2 cellular contexts compared by ENCODE assay signal in genomic region chr15:67750371-67750770, GRCh38.
TF ChIP-seq lines count a peak whose summit lies in the region.

No MANE protein-coding gene starts in this region.

TF ChIP-seq in GM23338, 12 proteins besides CTCF, POLR2A, EP300 and RAD21 (continued from another document):
- TF ChIP-seq, protein P1, sequence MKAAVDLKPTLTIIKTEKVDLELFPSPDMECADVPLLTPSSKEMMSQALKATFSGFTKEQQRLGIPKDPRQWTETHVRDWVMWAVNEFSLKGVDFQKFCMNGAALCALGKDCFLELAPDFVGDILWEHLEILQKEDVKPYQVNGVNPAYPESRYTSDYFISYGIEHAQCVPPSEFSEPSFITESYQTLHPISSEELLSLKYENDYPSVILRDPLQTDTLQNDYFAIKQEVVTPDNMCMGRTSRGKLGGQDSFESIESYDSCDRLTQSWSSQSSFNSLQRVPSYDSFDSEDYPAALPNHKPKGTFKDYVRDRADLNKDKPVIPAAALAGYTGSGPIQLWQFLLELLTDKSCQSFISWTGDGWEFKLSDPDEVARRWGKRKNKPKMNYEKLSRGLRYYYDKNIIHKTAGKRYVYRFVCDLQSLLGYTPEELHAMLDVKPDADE (IDR thresholded peaks at IDR 0.05): no peak
- TF ChIP-seq ZNF462 (CRISPR knock-in tag; IDR thresholded peaks at IDR 0.05): no peak
- no peak for TF ChIP-seq NANOG (IDR thresholded peaks at IDR 0.05; ENCODE audit: borderline replicate concordance)
- no peak for TF ChIP-seq EZH2 (IDR thresholded peaks at IDR 0.05; ENCODE audit: low read depth, unreplicated experiment)
- no peak for TF ChIP-seq CREB1 (CRISPR knock-in tag; IDR thresholded peaks at IDR 0.05; ENCODE audit: low read depth)
- no peak for TF ChIP-seq EZH2phosphoT487 (IDR thresholded peaks at IDR 0.05; ENCODE audit: unreplicated experiment)
- no peak for TF ChIP-seq POLR2AphosphoS5 (IDR thresholded peaks at IDR 0.05; ENCODE audit: low read depth)
- no peak for TF ChIP-seq STAT1 (IDR thresholded peaks at IDR 0.05; ENCODE audit: unreplicated experiment)

TF ChIP-seq in WTC11, 78 proteins besides CTCF, POLR2A, EP300 and RAD21 (continued from another document):
- TF ChIP-seq, protein P2, sequence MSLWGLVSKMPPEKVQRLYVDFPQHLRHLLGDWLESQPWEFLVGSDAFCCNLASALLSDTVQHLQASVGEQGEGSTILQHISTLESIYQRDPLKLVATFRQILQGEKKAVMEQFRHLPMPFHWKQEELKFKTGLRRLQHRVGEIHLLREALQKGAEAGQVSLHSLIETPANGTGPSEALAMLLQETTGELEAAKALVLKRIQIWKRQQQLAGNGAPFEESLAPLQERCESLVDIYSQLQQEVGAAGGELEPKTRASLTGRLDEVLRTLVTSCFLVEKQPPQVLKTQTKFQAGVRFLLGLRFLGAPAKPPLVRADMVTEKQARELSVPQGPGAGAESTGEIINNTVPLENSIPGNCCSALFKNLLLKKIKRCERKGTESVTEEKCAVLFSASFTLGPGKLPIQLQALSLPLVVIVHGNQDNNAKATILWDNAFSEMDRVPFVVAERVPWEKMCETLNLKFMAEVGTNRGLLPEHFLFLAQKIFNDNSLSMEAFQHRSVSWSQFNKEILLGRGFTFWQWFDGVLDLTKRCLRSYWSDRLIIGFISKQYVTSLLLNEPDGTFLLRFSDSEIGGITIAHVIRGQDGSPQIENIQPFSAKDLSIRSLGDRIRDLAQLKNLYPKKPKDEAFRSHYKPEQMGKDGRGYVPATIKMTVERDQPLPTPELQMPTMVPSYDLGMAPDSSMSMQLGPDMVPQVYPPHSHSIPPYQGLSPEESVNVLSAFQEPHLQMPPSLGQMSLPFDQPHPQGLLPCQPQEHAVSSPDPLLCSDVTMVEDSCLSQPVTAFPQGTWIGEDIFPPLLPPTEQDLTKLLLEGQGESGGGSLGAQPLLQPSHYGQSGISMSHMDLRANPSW (CRISPR knock-in tag; conservative IDR thresholded peaks at IDR 0.05; ENCODE audit: low read depth): no peak
- no peak for TF ChIP-seq ZNF396 (CRISPR knock-in tag; IDR thresholded peaks at IDR 0.05; ENCODE audit: borderline replicate concordance)
- TF ChIP-seq, protein P3, sequence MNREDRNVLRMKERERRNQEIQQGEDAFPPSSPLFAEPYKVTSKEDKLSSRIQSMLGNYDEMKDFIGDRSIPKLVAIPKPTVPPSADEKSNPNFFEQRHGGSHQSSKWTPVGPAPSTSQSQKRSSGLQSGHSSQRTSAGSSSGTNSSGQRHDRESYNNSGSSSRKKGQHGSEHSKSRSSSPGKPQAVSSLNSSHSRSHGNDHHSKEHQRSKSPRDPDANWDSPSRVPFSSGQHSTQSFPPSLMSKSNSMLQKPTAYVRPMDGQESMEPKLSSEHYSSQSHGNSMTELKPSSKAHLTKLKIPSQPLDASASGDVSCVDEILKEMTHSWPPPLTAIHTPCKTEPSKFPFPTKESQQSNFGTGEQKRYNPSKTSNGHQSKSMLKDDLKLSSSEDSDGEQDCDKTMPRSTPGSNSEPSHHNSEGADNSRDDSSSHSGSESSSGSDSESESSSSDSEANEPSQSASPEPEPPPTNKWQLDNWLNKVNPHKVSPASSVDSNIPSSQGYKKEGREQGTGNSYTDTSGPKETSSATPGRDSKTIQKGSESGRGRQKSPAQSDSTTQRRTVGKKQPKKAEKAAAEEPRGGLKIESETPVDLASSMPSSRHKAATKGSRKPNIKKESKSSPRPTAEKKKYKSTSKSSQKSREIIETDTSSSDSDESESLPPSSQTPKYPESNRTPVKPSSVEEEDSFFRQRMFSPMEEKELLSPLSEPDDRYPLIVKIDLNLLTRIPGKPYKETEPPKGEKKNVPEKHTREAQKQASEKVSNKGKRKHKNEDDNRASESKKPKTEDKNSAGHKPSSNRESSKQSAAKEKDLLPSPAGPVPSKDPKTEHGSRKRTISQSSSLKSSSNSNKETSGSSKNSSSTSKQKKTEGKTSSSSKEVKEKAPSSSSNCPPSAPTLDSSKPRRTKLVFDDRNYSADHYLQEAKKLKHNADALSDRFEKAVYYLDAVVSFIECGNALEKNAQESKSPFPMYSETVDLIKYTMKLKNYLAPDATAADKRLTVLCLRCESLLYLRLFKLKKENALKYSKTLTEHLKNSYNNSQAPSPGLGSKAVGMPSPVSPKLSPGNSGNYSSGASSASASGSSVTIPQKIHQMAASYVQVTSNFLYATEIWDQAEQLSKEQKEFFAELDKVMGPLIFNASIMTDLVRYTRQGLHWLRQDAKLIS (CRISPR knock-in tag; IDR thresholded peaks at IDR 0.05; ENCODE audit: borderline replicate concordance): no peak
- no peak for TF ChIP-seq TCF7 (CRISPR knock-in tag; IDR thresholded peaks at IDR 0.05; ENCODE audit: low read depth)
- TF ChIP-seq CREM (CRISPR knock-in tag; IDR thresholded peaks at IDR 0.05): no peak
- TF ChIP-seq ETV6 (CRISPR knock-in tag; IDR thresholded peaks at IDR 0.05): no peak
- TF ChIP-seq, protein P4, sequence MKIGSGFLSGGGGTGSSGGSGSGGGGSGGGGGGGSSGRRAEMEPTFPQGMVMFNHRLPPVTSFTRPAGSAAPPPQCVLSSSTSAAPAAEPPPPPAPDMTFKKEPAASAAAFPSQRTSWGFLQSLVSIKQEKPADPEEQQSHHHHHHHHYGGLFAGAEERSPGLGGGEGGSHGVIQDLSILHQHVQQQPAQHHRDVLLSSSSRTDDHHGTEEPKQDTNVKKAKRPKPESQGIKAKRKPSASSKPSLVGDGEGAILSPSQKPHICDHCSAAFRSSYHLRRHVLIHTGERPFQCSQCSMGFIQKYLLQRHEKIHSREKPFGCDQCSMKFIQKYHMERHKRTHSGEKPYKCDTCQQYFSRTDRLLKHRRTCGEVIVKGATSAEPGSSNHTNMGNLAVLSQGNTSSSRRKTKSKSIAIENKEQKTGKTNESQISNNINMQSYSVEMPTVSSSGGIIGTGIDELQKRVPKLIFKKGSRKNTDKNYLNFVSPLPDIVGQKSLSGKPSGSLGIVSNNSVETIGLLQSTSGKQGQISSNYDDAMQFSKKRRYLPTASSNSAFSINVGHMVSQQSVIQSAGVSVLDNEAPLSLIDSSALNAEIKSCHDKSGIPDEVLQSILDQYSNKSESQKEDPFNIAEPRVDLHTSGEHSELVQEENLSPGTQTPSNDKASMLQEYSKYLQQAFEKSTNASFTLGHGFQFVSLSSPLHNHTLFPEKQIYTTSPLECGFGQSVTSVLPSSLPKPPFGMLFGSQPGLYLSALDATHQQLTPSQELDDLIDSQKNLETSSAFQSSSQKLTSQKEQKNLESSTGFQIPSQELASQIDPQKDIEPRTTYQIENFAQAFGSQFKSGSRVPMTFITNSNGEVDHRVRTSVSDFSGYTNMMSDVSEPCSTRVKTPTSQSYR (CRISPR knock-in tag; IDR thresholded peaks at IDR 0.05): no peak
- no peak for TF ChIP-seq USF1 (CRISPR knock-in tag; IDR thresholded peaks at IDR 0.05)
